In the genomic region with DNA sequence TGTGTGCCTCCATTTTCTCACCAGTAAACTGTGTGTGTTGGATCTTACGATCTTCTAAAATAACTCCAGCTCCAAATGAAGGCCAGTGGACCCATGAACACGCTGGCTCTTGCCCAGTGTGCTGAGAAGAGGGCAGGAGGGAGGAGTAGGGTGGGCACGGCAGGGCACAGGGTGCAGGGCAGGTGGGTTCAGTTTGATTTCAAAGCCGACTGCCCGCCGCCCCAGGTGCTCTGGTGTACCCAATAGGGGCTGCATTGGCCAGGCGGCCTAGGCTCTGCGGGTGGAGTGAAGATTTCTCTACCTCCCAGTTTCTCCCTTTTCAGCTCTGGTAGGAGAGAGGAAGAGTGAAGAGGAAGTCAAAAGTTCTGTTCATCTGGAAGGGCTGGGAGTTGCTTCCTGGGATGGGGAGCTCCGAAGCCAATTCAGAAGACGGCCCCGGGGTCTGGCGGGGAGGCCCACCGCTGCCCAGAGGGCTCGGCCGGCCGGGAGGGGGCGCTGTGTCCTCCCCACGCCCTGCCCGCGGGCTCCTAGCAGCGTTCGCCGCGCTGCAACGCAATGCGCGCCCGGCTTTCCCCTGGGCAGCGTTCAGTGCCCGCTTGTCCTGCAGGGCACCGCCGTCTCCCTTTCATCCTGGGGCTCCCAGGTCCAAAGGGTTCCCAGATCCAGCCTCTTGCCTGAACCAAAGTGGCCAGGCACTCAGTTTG, we compare ENCODE assay signal across 1 cellular context.
TF ChIP-seq lines count a peak whose summit lies in the region.

No MANE protein-coding gene starts in this region.

TF ChIP-seq in H1, 55 proteins besides CTCF, POLR2A, EP300 and RAD21:
- TF ChIP-seq EZH2 (IDR thresholded peaks at IDR 0.05; ENCODE audit: low read depth, low read length, severe bottlenecking), result no peak
- TF ChIP-seq EGR1 (IDR thresholded peaks at IDR 0.05; ENCODE audit: borderline replicate concordance, low read depth, low read length), result no peak
- TF ChIP-seq GABPA (IDR thresholded peaks at IDR 0.05; ENCODE audit: borderline replicate concordance, insufficient read depth, low read length), result peak; percentile 20; the same call in 1 of the 2 replicates
- peak; percentile 26; the same call in 1 of the 2 replicates for TF ChIP-seq BACH1 (IDR thresholded peaks at IDR 0.05; ENCODE audit: low read length)
- 0 out of 4 replicates have a peak, but pooled peaks of 1 of the 2 experiments have one; percentile 42 for TF ChIP-seq SIN3A (conservative IDR thresholded peaks at IDR 0.05 in 1 of 2, IDR thresholded peaks at IDR 0.05 in 1 of 2; ENCODE audit: low read depth in 1 of 2, low read length in 2 of 2)
- TF ChIP-seq POLR2AphosphoS5 (IDR thresholded peaks at IDR 0.05; ENCODE audit: low read depth, low read length), result no peak
- TF ChIP-seq YY1 (IDR thresholded peaks at IDR 0.05; ENCODE audit: low read depth, low read length), result no peak
- TF ChIP-seq SIRT6 (IDR thresholded peaks at IDR 0.05; ENCODE audit: low read length), result no peak
- no peak for TF ChIP-seq TAF1 (IDR thresholded peaks at IDR 0.05; ENCODE audit: low read depth, low read length)
- no peak for TF ChIP-seq ZNF274 (IDR thresholded peaks at IDR 0.05; ENCODE audit: borderline replicate concordance, extremely low read depth, low read length)
- TF ChIP-seq GTF2F1 (IDR thresholded peaks at IDR 0.05; ENCODE audit: borderline replicate concordance, low read depth, low read length), result no peak
- no peak for TF ChIP-seq CBX8 (IDR thresholded peaks at IDR 0.05; ENCODE audit: borderline replicate concordance, low read depth, low read length)
